ENCODE assay signal across 8 cellular contexts in the genomic region with DNA sequence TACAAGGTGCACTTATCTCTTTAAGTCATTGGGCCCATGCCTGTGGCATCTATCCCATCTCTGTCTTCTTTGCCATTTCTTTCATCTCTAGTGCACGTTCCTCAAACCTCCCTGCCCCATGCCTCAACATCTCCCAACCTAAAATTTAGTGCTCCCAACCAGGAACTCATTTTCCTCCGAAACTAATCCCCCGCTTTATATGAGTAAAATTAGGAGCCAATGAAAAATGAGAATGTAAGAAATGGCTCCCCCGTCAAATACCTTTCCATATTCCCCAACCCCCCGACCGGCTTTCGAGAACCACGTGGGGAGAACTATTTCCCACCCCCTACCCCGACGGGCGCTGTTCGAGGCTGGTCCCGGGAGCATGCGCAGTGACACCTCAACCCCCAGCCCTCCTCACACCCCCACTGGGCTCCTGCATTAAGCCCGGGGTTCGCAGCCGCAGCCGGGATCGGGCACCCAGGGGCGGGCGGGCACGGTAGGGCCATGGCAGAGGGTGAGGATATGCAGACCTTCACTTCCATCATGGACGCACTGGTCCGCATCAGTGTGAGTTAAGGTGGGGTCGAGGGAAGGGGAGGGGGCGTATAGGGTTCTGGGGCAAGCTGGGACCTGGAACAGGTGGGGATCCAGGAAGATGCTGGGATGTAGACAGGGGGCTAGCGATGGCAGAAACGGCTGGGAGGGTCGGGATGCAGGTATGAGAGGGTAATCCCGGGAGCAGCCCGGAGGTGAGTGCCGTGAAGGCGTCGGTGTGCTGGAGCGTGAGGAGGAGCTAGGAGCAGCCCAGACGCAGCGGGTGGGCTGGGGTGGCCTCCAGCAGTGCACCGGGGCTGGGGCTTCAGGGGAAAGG. TPM values are rescaled to one million over a fixed set of nuclear protein-coding genes. Genes with fewer than 3 reads are reported as not detected.
DNase-seq lines count a peak whose midpoint lies in the region; ATAC-seq, FAIRE-seq and TF ChIP-seq lines count a peak whose summit lies in the region.

A gene with protein sequence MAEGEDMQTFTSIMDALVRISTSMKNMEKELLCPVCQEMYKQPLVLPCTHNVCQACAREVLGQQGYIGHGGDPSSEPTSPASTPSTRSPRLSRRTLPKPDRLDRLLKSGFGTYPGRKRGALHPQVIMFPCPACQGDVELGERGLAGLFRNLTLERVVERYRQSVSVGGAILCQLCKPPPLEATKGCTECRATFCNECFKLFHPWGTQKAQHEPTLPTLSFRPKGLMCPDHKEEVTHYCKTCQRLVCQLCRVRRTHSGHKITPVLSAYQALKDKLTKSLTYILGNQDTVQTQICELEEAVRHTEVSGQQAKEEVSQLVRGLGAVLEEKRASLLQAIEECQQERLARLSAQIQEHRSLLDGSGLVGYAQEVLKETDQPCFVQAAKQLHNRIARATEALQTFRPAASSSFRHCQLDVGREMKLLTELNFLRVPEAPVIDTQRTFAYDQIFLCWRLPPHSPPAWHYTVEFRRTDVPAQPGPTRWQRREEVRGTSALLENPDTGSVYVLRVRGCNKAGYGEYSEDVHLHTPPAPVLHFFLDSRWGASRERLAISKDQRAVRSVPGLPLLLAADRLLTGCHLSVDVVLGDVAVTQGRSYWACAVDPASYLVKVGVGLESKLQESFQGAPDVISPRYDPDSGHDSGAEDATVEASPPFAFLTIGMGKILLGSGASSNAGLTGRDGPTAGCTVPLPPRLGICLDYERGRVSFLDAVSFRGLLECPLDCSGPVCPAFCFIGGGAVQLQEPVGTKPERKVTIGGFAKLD (plus strand): TSS at position 372 of the 856 bp plus-strand sequence. CDS start 118 bp downstream, at position 490.

- in situ Hi-C loops in GM12878 (cut with MboI) = no loop called here

- peak within 1 kb of the TSS; percentile 97 for H3K4me2 ChIP-seq in GM12878 (ENCODE audit: control insufficient read depth, insufficient read depth)

- H3K4me3 ChIP-seq in MG63 = peak within 1 kb of the TSS; percentile 98
- peak within 1 kb of the TSS; percentile 73 for H3K4me3 ChIP-seq in GM12878
- H3K4me3 ChIP-seq in iPS-18c (ENCODE audit: insufficient read depth, low read depth, low read length) = peak within 1 kb of the TSS; percentile 64
- peak within 1 kb of the TSS; percentile 61 to 92 (median 83) for H3K4me3 ChIP-seq in skin epidermis

- SMC1A ChIA-PET in GM12878 (lab: Charles Lee; ENCODE audit: uncharacterized antibody, unreplicated experiment) = interaction anchor here (1.0 to 4.7 kb wide), 9 partner anchors 12 to 82 kb away, joined by 3 to 46 read pairs (median 5); a partner anchor contains a TSS

- peaks cover 8% of the 10 kb centered on the region for H3K36me3 Mint-ChIP-seq in T-helper 17 cell (ENCODE audit: low read depth)

- no peaks in the 10 kb centered on the region for H3K27me3 ChIP-seq in MG63
- H3K27me3 ChIP-seq in GM12878 (replicated peaks in 1 of 2; ENCODE audit: control insufficient read depth in 2 of 2, insufficient read depth in 2 of 2, low read length in 1 of 2) = no peaks in the 10 kb centered on the region

- TF ChIP-seq RAD21 in GM12878 (IDR thresholded peaks at IDR 0.05; ENCODE audit: insufficient read depth, low read depth, low read length) = no peak

- peak within 1 kb of the TSS; percentile 96 for H2AFZ ChIP-seq in GM12878 (ENCODE audit: control insufficient read depth, low read depth, low read length)

- 12% methylated on average over 35 of the region's 38 CpGs for WGBS in GM12878 (ENCODE audit: insufficient coverage, insufficient replicate concordance, low lambda C conversion rate, missing lambda C conversion rate)

- CTCF ChIA-PET in GM12878 (lab: Yijun Ruan, JAX) = interaction anchor here (0.6 to 12.1 kb wide), 52 partner anchors 9 to 787 kb away, joined by 3 to 284 read pairs (median 5); partner anchors contain the start of genes CLK2, FDPS, MTX1 and PMVK

- RAD21 ChIA-PET in GM12878 (lab: Charles Lee; ENCODE audit: unreplicated experiment) = interaction anchor here (0.6 to 4.8 kb wide), 24 partner anchors 11 to 694 kb away, joined by 3 to 77 read pairs (median 6); partner anchors contain the start of genes EFNA3, SLC50A1 and THBS3

- H3K27ac ChIP-seq in GM12878 (ENCODE audit: control insufficient read depth, insufficient read depth) = peak within 1 kb of the TSS; percentile 93
- peak within 1 kb of the TSS; percentile 77 to 99 (median 93) for H3K27ac ChIP-seq in skin epidermis

- no peaks in the 10 kb centered on the region for H4K20me1 ChIP-seq in GM12878 (ENCODE audit: control insufficient read depth, insufficient read depth)

- peak within 1 kb of the TSS; percentile 97 for H3K9ac ChIP-seq in GM12878 (ENCODE audit: control insufficient read depth, insufficient read depth, low read length)

- H3K27me3 Mint-ChIP-seq in T-helper 17 cell = no peaks in the 10 kb centered on the region

- peak within 1 kb of the TSS; percentile 98 for H3K27ac Mint-ChIP-seq in T-helper 17 cell

- intact Hi-C loops in GM12878 (cut with micrococcal nuclease; ENCODE audit: unreplicated experiment) = loop anchor here (5.0 kb wide), 1 partner anchor 36 kb away; the partner anchor contains the start of gene SLC50A1

- no peak for TF ChIP-seq CTCF in GM12878 (IDR thresholded peaks at IDR 0.05 in 2 of 3, conservative IDR thresholded peaks at IDR 0.05 in 1 of 3; ENCODE audit: control insufficient read depth in 2 of 3, extremely low read depth in 1 of 3, insufficient read depth in 1 of 3, low read depth in 3 of 3, low read length in 3 of 3)

- POLR2A ChIA-PET in GM12878 (lab: Charles Lee) = interaction anchor here (0.5 to 7.4 kb wide), 16 partner anchors 12 to 1224 kb away, joined by 3 to 77 read pairs (median 6); partner anchors contain the start of genes CLK2, ENTREP3, MTX1 and SLC50A1

- peaks cover 26% of the 10 kb centered on the region for H3K4me1 ChIP-seq in GM12878 (ENCODE audit: control insufficient read depth, insufficient read depth, low read length)

- peak; percentile 29 for ATAC-seq in T-helper 17 cell
- peak; percentile 36 for ATAC-seq in GM12878
- no peak for ATAC-seq in GM18511 (IDR thresholded peaks at IDR 0.05; ENCODE audit: unreplicated experiment)
- ATAC-seq in GM21515 (IDR thresholded peaks at IDR 0.05; ENCODE audit: unreplicated experiment) = no peak

- peak within 1 kb of the TSS; percentile 99 for H3K4me3 Mint-ChIP-seq in T-helper 17 cell

- peak; percentile 72 for DNase-seq in EL
- DNase-seq in MG63 = peak; percentile 41
- DNase-seq in T-helper 17 cell = peak; percentile 33 to 64 (median 49)
- no peak for DNase-seq in GM12878 (ENCODE audit: low read depth, low spot score)

- no peaks in the 10 kb centered on the region for H3K9me3 ChIP-seq in MG63
- H3K9me3 ChIP-seq in T-helper 17 cell (ENCODE audit: control insufficient read depth, low read length, poor library complexity, severe bottlenecking) = no peaks in the 10 kb centered on the region
- H3K9me3 ChIP-seq in GM12878 (replicated peaks; ENCODE audit: control insufficient read depth, insufficient read depth, low read length) = no peaks in the 10 kb centered on the region; the same call in 2 of the 3 replicates
- no peaks in the 10 kb centered on the region for H3K9me3 ChIP-seq in iPS-18c (ENCODE audit: control insufficient read depth, insufficient read depth, low read length)

- peaks cover 26% of the 10 kb centered on the region for H3K36me3 ChIP-seq in MG63
- peaks cover 0 to 3% of the 10 kb centered on the region in 2 experiments; a peak in 1 of 4 replicates for H3K36me3 ChIP-seq in GM12878 (ENCODE audit: control insufficient read depth in 2 of 2, insufficient read depth in 2 of 2, low read length in 1 of 2)

- H3K4me1 Mint-ChIP-seq in T-helper 17 cell = peaks cover 47% of the 10 kb centered on the region

- FAIRE-seq in GM12878 (lab: Jason Lieb, UNC) = no peak

- TF ChIP-seq POLR2A in GM12878 (IDR thresholded peaks at IDR 0.05; ENCODE audit: low read depth, low read length) = no peak

- BruUV-seq in GM12878 (replicated peaks; lab: Mats Ljungman, UMichigan) = no TSS peak

- TF ChIP-seq EP300 in GM12878 (IDR thresholded peaks at IDR 0.05; ENCODE audit: borderline replicate concordance in 1 of 2, control insufficient read depth in 1 of 2, low read depth in 2 of 2, low read length in 2 of 2) = no peak

- H3K79me2 ChIP-seq in GM12878 (ENCODE audit: control insufficient read depth, insufficient read depth, low read length) = peaks cover 12% of the 10 kb centered on the region

TF ChIP-seq in GM12878, 131 proteins besides CTCF, POLR2A, EP300 and RAD21 (continues in another document):
- TF ChIP-seq LARP7 (IDR thresholded peaks at IDR 0.05) (0 out of 2 replicates have a peak, but pooled peaks have one; percentile 38), MYC (IDR thresholded peaks at IDR 0.05; ENCODE audit: insufficient read depth, insufficient read length, insufficient replicate concordance, low read length, severe bottlenecking) (no peak), FOS (IDR thresholded peaks at IDR 0.05; ENCODE audit: borderline replicate concordance, extremely low read depth, insufficient read length) (no peak), SMAD5 (IDR thresholded peaks at IDR 0.05; ENCODE audit: low read depth) (no peak; the same call in 1 of the 2 replicates)

RNA-seq across cellular contexts. Expression of the gene that starts here (rescaled TPM):
- total RNA-seq in MG63 (2014; rRNA removed; shearing (Covaris generic); ENCODE audit: low replicate concordance) = not detected in 2 replicates
- 10 to 100 TPM in 1 of 2 donors, 1 to 10 TPM in 1; 9.8 to 12.7 TPM for total RNA-seq in T-helper 17 cell
- total RNA-seq in GM12878 (2013; cell fraction: nucleolus; rRNA removed) = 6.4 and 7.4 TPM in 2 replicates
- 1.4 and 1.6 TPM in 2 replicates for total RNA-seq in GM12878 (2014; rRNA removed)
- total RNA-seq in GM12878 (2014; rRNA removed; fragmentation: Illumina TruSeq; extraction: Trizol) = 0.69 and 0.89 TPM in 2 replicates
- total RNA-seq in GM12878 (2021) = 2.0 and 3.0 TPM in 2 replicates
- 0.33 TPM for polyA plus RNA-seq in GM12878 (2011; ENCODE audit: low read depth)
- 0.65 and 0.90 TPM in 2 replicates for polyA plus RNA-seq in GM12878 (2011; rRNA removed)
- 1.8 and 2.2 TPM in 2 replicates for polyA plus RNA-seq in GM12878 (2011; cell fraction: cytosol; rRNA removed)
- polyA plus RNA-seq in GM12878 (2011; cell fraction: nucleus; rRNA removed) = 6.9 and 8.9 TPM in 2 replicates
- polyA plus RNA-seq in GM12878 (2012) = 0.42 and 0.69 TPM in 2 replicates
- 0.33 and 1.1 TPM in 2 replicates for polyA plus RNA-seq in GM12878 (2014; fragmentation: Illumina TruSeq; extraction: Trizol)
- polyA plus RNA-seq in GM12878 (2014; fragmentation: Nextera tagmentation; extraction: Ambion mirVana) = under 1 TPM; 0.08 to 0.20 TPM
- polyA plus RNA-seq in GM12878 (2014; rRNA removed) = 3.1 and 4.2 TPM in 2 replicates
- 1 to 10 TPM in 1 of 2 experiments, under 1 TPM in 1; 0.91 to 1.0 TPM for polyA plus RNA-seq in GM12878 (2016; fragmentation: Nextera tagmentation; extraction: Ambion mirVana)
- polyA minus RNA-seq in GM12878 (2011; rRNA and poly(A)+ RNA removed) = 0.95 and 1.5 TPM in 2 replicates
- polyA minus RNA-seq in GM12878 (2011; cell fraction: cytosol; rRNA and poly(A)+ RNA removed) = 0.73 and 0.80 TPM in 2 replicates
- 2.2 and 4.2 TPM in 2 replicates for polyA minus RNA-seq in GM12878 (2011; cell fraction: nucleus; rRNA and poly(A)+ RNA removed)

Comparison
In these comparisons a context has a peak if more than half of its experiments do, and no peak if none do; other contexts are left out.
1. Peak in DNase-seq and H3K4me3 ChIP-seq in MG63; RNA of the gene not detected or under 1 TPM.
2. ATAC-seq: peak in T-helper 17 cell (single experiment) and GM12878 (single experiment); none in GM18511 (single experiment) and GM21515 (single experiment).
3. Peak in every context shown above with its lines, with median percentiles within 50 percentile points of each other: H3K4me3 ChIP-seq.